Comparison of ENCODE assay signal across 7 cellular contexts in genomic region chr19:56595548-56595899, GRCh38. TPM values are rescaled to one million over a fixed set of nuclear protein-coding genes. Genes with fewer than 3 reads are reported as not detected.
A peak's percentile ranks its signal among the peaks of the same experiment; 100 is the strongest.
DNase-seq lines count a peak whose midpoint lies in the region; ATAC-seq and TF ChIP-seq lines count a peak whose summit lies in the region.

No MANE protein-coding gene starts in this region.

- peak overlapping the region; percentile 93 for H3K4me3 Mint-ChIP-seq in GM23338

- H3K27me3 Mint-ChIP-seq in GM23338 (ENCODE audit: insufficient read depth, low read depth, poor library complexity), result peaks cover 8% of the 10 kb centered on the region

- H3K4me3 ChIP-seq in GM23338 (peak overlapping the region; percentile 92), OCI-LY1 (ENCODE audit: low read depth, low read length, poor library complexity, severe bottlenecking) (peak overlapping the region; percentile 71), ovary (peak overlapping the region; percentile 99)

- H3K9me2 ChIP-seq in GM23338 (ENCODE audit: insufficient read depth), result no peaks in the 10 kb centered on the region
- no peaks in the 10 kb centered on the region for H3K9me2 ChIP-seq in OCI-LY1 (ENCODE audit: low read depth, low read length)

- H3K27ac Mint-ChIP-seq in GM23338, result peak overlapping the region; percentile 78

- H3K36me3 ChIP-seq in GM23338 (ENCODE audit: insufficient read depth) (no peaks in the 10 kb centered on the region), OCI-LY1 (ENCODE audit: insufficient read depth, low read length) (peaks cover 16% of the 10 kb centered on the region), ovary (no peaks in the 10 kb centered on the region)

- H3K9ac ChIP-seq in OCI-LY1 (ENCODE audit: low read length), result peak overlapping the region; percentile 71

- no peak for TF ChIP-seq POLR2A in ovary (IDR thresholded peaks at IDR 0.05)

- TF ChIP-seq CTCF in GM23338 (conservative IDR thresholded peaks at IDR 0.05; ENCODE audit: low read depth in 2 of 2), result no peak
- no peak for TF ChIP-seq CTCF in OCI-LY1 (IDR thresholded peaks at IDR 0.05; ENCODE audit: low read length)
- TF ChIP-seq CTCF in ovary (IDR thresholded peaks at IDR 0.05), result no peak

- H3K4me1 Mint-ChIP-seq in GM23338, result peaks cover 12% of the 10 kb centered on the region

- H3K27me3 ChIP-seq in GM23338 (ENCODE audit: insufficient read depth), result no peaks in the 10 kb centered on the region
- H3K27me3 ChIP-seq in OCI-LY1 (ENCODE audit: insufficient read depth, low read length), result no peaks in the 10 kb centered on the region
- no peaks in the 10 kb centered on the region for H3K27me3 ChIP-seq in ovary

- peaks cover 28% of the 10 kb centered on the region for H3K36me3 Mint-ChIP-seq in GM23338 (ENCODE audit: low read depth)

- no peak for DNase-seq in GM23338 (ENCODE audit: low spot score)
- no peak for DNase-seq in ovary
- DNase-seq in NCI-H1694 treated with DMSO at 0.1 percent for 48 hours (lab: John Stamatoyannopoulos, UW), result no peak
- DNase-seq in cortex of kidney (lab: John Stamatoyannopoulos, UW), result no peak
- DNase-seq in cerebellar cortex (ENCODE audit: low spot score), result no peak

- H3K27ac ChIP-seq in GM23338 (ENCODE audit: low read depth) (no peak overlapping the region), OCI-LY1 (ENCODE audit: low read depth, low read length, poor library complexity, severe bottlenecking) (no peak overlapping the region), ovary (peak overlapping the region; percentile 5 to 75)

- WGBS in ovary, 3 donors, result 0 to 1% (median 0%) methylated on average over 4 of the region's 4 CpGs

- TF ChIP-seq EP300 in ovary (IDR thresholded peaks at IDR 0.05), result no peak

- no peak for ATAC-seq in GM23338
- peak; percentile 27 for ATAC-seq in esophagus mucosa

- H3K79me2 ChIP-seq in GM23338 (replicated peaks; ENCODE audit: insufficient read depth), result peaks cover 34% of the 10 kb centered on the region
- H3K79me2 ChIP-seq in OCI-LY1 (ENCODE audit: insufficient read depth, low read length), result no peaks in the 10 kb centered on the region

- no peaks in the 10 kb centered on the region for H4K20me1 ChIP-seq in GM23338 (replicated peaks; ENCODE audit: insufficient read depth)
- H4K20me1 ChIP-seq in OCI-LY1 (ENCODE audit: insufficient read depth, low read length), result no peaks in the 10 kb centered on the region

- no peaks in the 10 kb centered on the region; the same call in 1 of the 2 replicates for H3K9me3 ChIP-seq in OCI-LY1 (ENCODE audit: low read length)
- no peaks in the 10 kb centered on the region for H3K9me3 ChIP-seq in ovary

- peak overlapping the region; percentile 80; the same call in 1 of the 2 replicates for H2AFZ ChIP-seq in GM23338
- H2AFZ ChIP-seq in OCI-LY1 (ENCODE audit: low read length), result no peak overlapping the region

- H3F3A ChIP-seq in GM23338 (replicated peaks; ENCODE audit: low read depth) (no peaks in the 10 kb centered on the region), OCI-LY1 (ENCODE audit: insufficient read depth, low read length) (no peaks in the 10 kb centered on the region)

- intact Hi-C loops in ovary (cut with DNase I), result no loop called here

- peaks cover 38% of the 10 kb centered on the region for H3K9me3 Mint-ChIP-seq in GM23338

- H3K4me2 ChIP-seq in GM23338 (peak overlapping the region; percentile 85), OCI-LY1 (ENCODE audit: low read length) (peak overlapping the region; percentile 61)

- H3K4me1 ChIP-seq in GM23338 (ENCODE audit: insufficient read depth) (0 out of 2 replicates have a peak, but pooled peaks cover 3% of the 10 kb centered on the region), OCI-LY1 (ENCODE audit: insufficient read depth, low read length, severe bottlenecking) (peaks cover 7% of the 10 kb centered on the region), ovary (ENCODE audit: insufficient read depth) (peaks cover 9% of the 10 kb centered on the region)

TF ChIP-seq in GM23338, 12 proteins besides CTCF, POLR2A, EP300 and RAD21 (continues in another document):
- TF ChIP-seq REST (IDR thresholded peaks at IDR 0.05; ENCODE audit: unreplicated experiment) (no peak), STAT1 (IDR thresholded peaks at IDR 0.05; ENCODE audit: unreplicated experiment) (no peak), JUNB (IDR thresholded peaks at IDR 0.05; ENCODE audit: unreplicated experiment) (no peak), EZH2phosphoT487 (IDR thresholded peaks at IDR 0.05; ENCODE audit: unreplicated experiment) (no peak), CREB1 (CRISPR knock-in tag; IDR thresholded peaks at IDR 0.05; ENCODE audit: low read depth) (no peak), NANOG (IDR thresholded peaks at IDR 0.05; ENCODE audit: borderline replicate concordance) (no peak), ZNF114 (CRISPR knock-in tag; IDR thresholded peaks at IDR 0.05) (no peak), POLR2AphosphoS5 (IDR thresholded peaks at IDR 0.05; ENCODE audit: low read depth) (no peak)

RNA-seq across cellular contexts. Expression of gene ZNF71, which starts 0.4 kb away (rescaled TPM):
- total RNA-seq in GM23338 (2014; rRNA removed; shearing (Covaris generic)), result 13.2 and 13.9 TPM in 2 replicates
- polyA plus RNA-seq in GM23338 (2016; fragmentation: Nextera tagmentation; extraction: Ambion mirVana), result 4.7 and 5.9 TPM in 2 replicates
- 1.9 TPM for total RNA-seq in esophagus mucosa
- 1 to 10 TPM; 5.7 to 9.8 (median 8.4) TPM for total RNA-seq in ovary
- polyA plus RNA-seq in ovary, result 1 to 10 TPM; 3.4 to 6.3 TPM

RNA-seq across cellular contexts. Expression of gene ZNF470, which starts 28.3 kb away (rescaled TPM):
- total RNA-seq in GM23338 (2014; rRNA removed; shearing (Covaris generic)), result 7.0 and 8.7 TPM in 2 replicates
- polyA plus RNA-seq in GM23338 (2016; fragmentation: Nextera tagmentation; extraction: Ambion mirVana) (4.7 and 5.6 TPM in 2 replicates), ovary (1 to 10 TPM; 1.7 to 5.4 TPM)
- total RNA-seq in esophagus mucosa (2.4 TPM), ovary (1 to 10 TPM; 2.4 to 7.8 (median 6.7) TPM)

RNA-seq across cellular contexts. Expression of gene SMIM17, which starts 47.4 kb away (rescaled TPM):
- total RNA-seq in GM23338 (2014; rRNA removed; shearing (Covaris generic)), result 0.19 and 0.63 TPM in 2 replicates
- not detected in 2 replicates for polyA plus RNA-seq in GM23338 (2016; fragmentation: Nextera tagmentation; extraction: Ambion mirVana)
- total RNA-seq in esophagus mucosa, result not detected
- 1 to 10 TPM in 1 of 7 donors, under 1 TPM in 5, not detected in 1; 0.43 to 1.6 (median 0.59) TPM for total RNA-seq in ovary
- polyA plus RNA-seq in ovary, result under 1 TPM; 0.22 to 0.65 TPM

RNA-seq across cellular contexts. Expression of gene ZFP28, which starts 56.8 kb away (rescaled TPM):
- total RNA-seq in GM23338 (2014; rRNA removed; shearing (Covaris generic)), result 5.0 and 7.9 TPM in 2 replicates
- polyA plus RNA-seq in GM23338 (2016; fragmentation: Nextera tagmentation; extraction: Ambion mirVana) (3.0 and 3.1 TPM in 2 replicates), ovary (10 to 100 TPM in 1 of 2 donors, 1 to 10 TPM in 1; 9.2 to 12.7 TPM)
- total RNA-seq in esophagus mucosa (3.6 TPM), ovary (10 to 100 TPM in 6 of 7 donors, 1 to 10 TPM in 1; 4.9 to 15.7 (median 13.5) TPM)

Comparison
In these comparisons a context has a peak if more than half of its experiments do, and no peak if none do; other contexts are left out.
1. H3K27ac ChIP-seq: peak in ovary (2 of 2); none in GM23338 (single experiment) and OCI-LY1 (single experiment).
2. Peak in every context shown above with its lines, with median percentiles within 50 percentile points of each other: H3K4me3 ChIP-seq.